ENCODE assay signal across 10 cellular contexts in the genomic region with DNA sequence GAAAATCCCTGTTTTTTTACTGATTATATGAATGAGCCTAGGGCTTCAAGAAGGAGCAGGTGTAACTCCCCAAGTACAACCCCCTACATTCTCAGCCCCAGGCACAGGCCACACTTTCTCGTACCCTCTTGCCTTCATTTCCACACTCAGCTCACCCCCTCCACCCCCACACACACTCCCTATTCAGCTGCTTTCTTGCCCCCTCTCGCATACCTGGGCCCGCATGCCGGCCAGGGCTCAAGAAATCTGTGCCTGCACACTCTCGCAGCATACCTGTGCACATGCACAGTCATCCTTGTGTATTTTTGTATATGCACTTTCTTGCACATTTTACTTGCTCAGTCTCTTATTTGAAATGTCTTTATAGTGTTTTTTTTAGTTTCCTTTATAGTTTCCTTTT. TPM values are rescaled to one million over a fixed set of nuclear protein-coding genes. Genes with fewer than 3 reads are reported as not detected.
A peak's percentile ranks its signal among the peaks of the same experiment; 100 is the strongest.
DNase-seq lines count a peak whose midpoint lies in the region; ATAC-seq, FAIRE-seq and TF ChIP-seq lines count a peak whose summit lies in the region.
"Had no signal": no experiment of that assay in that cellular context is flagged by ENCODE, and none has a peak within 500 bp of the region (broad histone marks: within the 10 kb centered on the region; RNA-seq: fewer than 3 reads in every experiment).

No MANE protein-coding gene starts in this region.

- H3K4me3 ChIP-seq in A549 (peak overlapping the region; percentile 65; the same call in 1 of the 3 replicates), HUES6 (ENCODE audit: low read depth, low read length) (peak overlapping the region; percentile 92), duodenal mucosa (ENCODE audit: low read depth in 1 of 2, low read length in 2 of 2) (peak overlapping the region; percentile 78 to 80)
- H3K4me3 ChIP-seq: mucosa of descending colon had no signal

- peaks cover 39 to 42% of the 10 kb centered on the region in 2 donors for H3K27me3 Mint-ChIP-seq in natural killer cell (ENCODE audit: low read depth in 2 of 2)

- H3K4me3 Mint-ChIP-seq in natural killer cell = peak overlapping the region; percentile 93

- H3K9ac ChIP-seq in HUES6 (ENCODE audit: low read length) = peak overlapping the region; percentile 65
- H3K9ac ChIP-seq in duodenal mucosa (ENCODE audit: low read depth in 1 of 2, low read length in 2 of 2) = peak overlapping the region; percentile 56 to 77

- POLR2A ChIA-PET in A549 (lab: Yijun Ruan, JAX) = interaction anchor here (1.4 kb wide), 1 partner anchor 118 kb away, joined by 5 read pairs; a partner anchor contains a TSS

- H3K27me3 ChIP-seq in HUES6 (ENCODE audit: control insufficient read depth, insufficient read depth, low read length) (peaks cover 9% of the 10 kb centered on the region), duodenal mucosa (ENCODE audit: control insufficient read depth in 1 of 2, insufficient read depth in 2 of 2, low read length in 2 of 2) (no peaks in the 10 kb centered on the region)

- no peak for TF ChIP-seq POLR2A in A549 (IDR thresholded peaks at IDR 0.05; ENCODE audit: low read length)

- peak overlapping the region in 1 of 2 experiments; percentile 100; a peak in 3 of 6 replicates for H3K27ac ChIP-seq in A549
- H3K27ac ChIP-seq in HUES6 (ENCODE audit: low read depth, low read length) = no peak overlapping the region
- peak overlapping the region; percentile 55 for H3K27ac ChIP-seq in duodenal mucosa (ENCODE audit: low read depth, low read length)

- peak overlapping the region; percentile 91 for H3K4me2 ChIP-seq in A549

- no peak for TF ChIP-seq EP300 in A549 (IDR thresholded peaks at IDR 0.05)

- no peaks in the 10 kb centered on the region for H3K36me3 Mint-ChIP-seq in natural killer cell

- H3K4me1 Mint-ChIP-seq in natural killer cell = peaks cover 15 to 32% of the 10 kb centered on the region in 2 donors

- H3K4me1 ChIP-seq in A549 (peaks cover 41% of the 10 kb centered on the region), HUES6 (ENCODE audit: control insufficient read depth, insufficient read depth, low read length) (peaks cover 51% of the 10 kb centered on the region), duodenal mucosa (ENCODE audit: control insufficient read depth in 1 of 2, insufficient read depth in 2 of 2, low read length in 2 of 2) (peaks cover 55 to 58% of the 10 kb centered on the region in 2 donors)

- intact Hi-C loops in natural killer cell (cut with micrococcal nuclease) = no loop called here

- 90% methylated on average over 5 of the region's 5 CpGs for WGBS in A549 (ENCODE audit: missing lambda C conversion rate)

- H3K36me3 ChIP-seq in HUES6 (ENCODE audit: control insufficient read depth, insufficient read depth, low read length) (no peaks in the 10 kb centered on the region; the same call in 1 of the 2 replicates), duodenal mucosa (ENCODE audit: control insufficient read depth in 1 of 2, insufficient read depth in 2 of 2, low read length in 2 of 2) (no peaks in the 10 kb centered on the region)

- FAIRE-seq in A549 (lab: Jason Lieb, UNC) = no peak

- no peak for TF ChIP-seq RAD21 in A549 (conservative IDR thresholded peaks at IDR 0.05 in 1 of 2, IDR thresholded peaks at IDR 0.05 in 1 of 2)

- TF ChIP-seq CTCF in A549 (IDR thresholded peaks at IDR 0.05) = no peak
- TF ChIP-seq CTCF in natural killer cell (IDR thresholded peaks at IDR 0.05) = no peak

- ATAC-seq in A549 (no peak), natural killer cell (no peak), HG03442 (IDR thresholded peaks at IDR 0.05; ENCODE audit: unreplicated experiment) (no peak), GM19455 (IDR thresholded peaks at IDR 0.05; ENCODE audit: unreplicated experiment) (no peak)

- DNase-seq in A549 (ENCODE audit: low read depth in 1 of 2, low spot score in 1 of 2) = no peak
- no peak for DNase-seq in natural killer cell
- DNase-seq in activated effector memory CD4-positive, alpha-beta T cell treated with Interleukin-2 at 50 U/mL for 16 hours = no peak
- DNase-seq in activated gamma-delta T cell treated with Interleukin-2 at 50 U/mL for 16 hours = no peak
- DNase-seq: NK-92 treated with Interleukin-12 subunit alpha and Interleukin-12 subunit beta, amount 100 ng/mL, for 24 hours had no signal

- no peaks in the 10 kb centered on the region for H3K9me3 ChIP-seq in A549
- no peaks in the 10 kb centered on the region for H3K9me3 ChIP-seq in HUES6 (ENCODE audit: control insufficient read depth, insufficient read depth, low read depth, low read length)
- H3K9me3 ChIP-seq in duodenal mucosa (ENCODE audit: control insufficient read depth in 1 of 2, low read length in 2 of 2) = no peaks in the 10 kb centered on the region
- H3K9me3 ChIP-seq: mucosa of descending colon had no signal

- no peaks in the 10 kb centered on the region for H3K9me3 Mint-ChIP-seq in natural killer cell

- H3K27ac Mint-ChIP-seq in natural killer cell = no peak overlapping the region

- CTCF ChIA-PET in A549 (lab: Yijun Ruan, JAX) = interaction anchor here (0.8 to 1.1 kb wide), 2 partner anchors 9 to 402 kb away, joined by 3 read pairs; no protein-coding TSS in a partner anchor

TF ChIP-seq in A549, 52 proteins besides CTCF, POLR2A, EP300 and RAD21:
- no peak for TF ChIP-seq JUNB (IDR thresholded peaks at IDR 0.05)
- TF ChIP-seq, protein P1, sequence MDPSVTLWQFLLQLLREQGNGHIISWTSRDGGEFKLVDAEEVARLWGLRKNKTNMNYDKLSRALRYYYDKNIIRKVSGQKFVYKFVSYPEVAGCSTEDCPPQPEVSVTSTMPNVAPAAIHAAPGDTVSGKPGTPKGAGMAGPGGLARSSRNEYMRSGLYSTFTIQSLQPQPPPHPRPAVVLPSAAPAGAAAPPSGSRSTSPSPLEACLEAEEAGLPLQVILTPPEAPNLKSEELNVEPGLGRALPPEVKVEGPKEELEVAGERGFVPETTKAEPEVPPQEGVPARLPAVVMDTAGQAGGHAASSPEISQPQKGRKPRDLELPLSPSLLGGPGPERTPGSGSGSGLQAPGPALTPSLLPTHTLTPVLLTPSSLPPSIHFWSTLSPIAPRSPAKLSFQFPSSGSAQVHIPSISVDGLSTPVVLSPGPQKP (IDR thresholded peaks at IDR 0.05; ENCODE audit: low read depth, low read length) = no peak
- TF ChIP-seq MYC (IDR thresholded peaks at IDR 0.05; ENCODE audit: borderline replicate concordance, low read length) = no peak
- TF ChIP-seq FOSB (CRISPR knock-in tag; IDR thresholded peaks at IDR 0.05) = no peak
- TF ChIP-seq, protein P2, sequence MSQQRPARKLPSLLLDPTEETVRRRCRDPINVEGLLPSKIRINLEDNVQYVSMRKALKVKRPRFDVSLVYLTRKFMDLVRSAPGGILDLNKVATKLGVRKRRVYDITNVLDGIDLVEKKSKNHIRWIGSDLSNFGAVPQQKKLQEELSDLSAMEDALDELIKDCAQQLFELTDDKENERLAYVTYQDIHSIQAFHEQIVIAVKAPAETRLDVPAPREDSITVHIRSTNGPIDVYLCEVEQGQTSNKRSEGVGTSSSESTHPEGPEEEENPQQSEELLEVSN (IDR thresholded peaks at IDR 0.05; ENCODE audit: borderline replicate concordance, low read depth) = no peak
- TF ChIP-seq, protein P3, sequence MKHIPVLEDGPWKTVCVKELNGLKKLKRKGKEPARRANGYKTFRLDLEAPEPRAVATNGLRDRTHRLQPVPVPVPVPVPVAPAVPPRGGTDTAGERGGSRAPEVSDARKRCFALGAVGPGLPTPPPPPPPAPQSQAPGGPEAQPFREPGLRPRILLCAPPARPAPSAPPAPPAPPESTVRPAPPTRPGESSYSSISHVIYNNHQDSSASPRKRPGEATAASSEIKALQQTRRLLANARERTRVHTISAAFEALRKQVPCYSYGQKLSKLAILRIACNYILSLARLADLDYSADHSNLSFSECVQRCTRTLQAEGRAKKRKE (CRISPR knock-in tag; IDR thresholded peaks at IDR 0.05; ENCODE audit: low read depth) = no peak
- no peak for TF ChIP-seq ZFP36 (IDR thresholded peaks at IDR 0.05; ENCODE audit: borderline replicate concordance, partially characterized antibody)

RNA-seq across cellular contexts. Expression of a gene that starts 2.0 kb away (rescaled TPM):
- 96.5 and 111 TPM in 2 replicates for polyA plus RNA-seq in A549 (2011; rRNA removed)
- 84.0 and 107 TPM in 2 replicates for polyA plus RNA-seq in A549 (2012; cell fraction: cytosol; rRNA removed)
- polyA plus RNA-seq in A549 (2012; cell fraction: nucleus; rRNA removed) = 211 and 261 TPM in 2 replicates
- polyA plus RNA-seq in A549 (2017; fragmentation: RNase III; extraction: RNeasy Plus Mini Kit Qiagen cat#74134 plus additional on column Dnase treatment) = 68.3 to 75.4 TPM (median 68.5 TPM) in 3 replicates
- polyA minus RNA-seq in A549 (2011; rRNA and poly(A)+ RNA removed) = 308 and 310 TPM in 2 replicates
- 1 to 10 TPM in 1 of 3 donors, under 1 TPM in 1, not detected in 1; 0.12 to 1.9 TPM for total RNA-seq in natural killer cell
